Comparison of ENCODE assay signal across 8 cellular contexts in genomic region chr3:39150170-39150802, GRCh38. TPM values are rescaled to one million over a fixed set of nuclear protein-coding genes. Genes with fewer than 3 reads are reported as not detected.
A peak's percentile ranks its signal among the peaks of the same experiment; 100 is the strongest.
DNase-seq lines count a peak whose midpoint lies in the region; ATAC-seq lines count a peak whose summit lies in the region.

No MANE protein-coding gene starts in this region.

- H3K36me3 ChIP-seq in naive thymus-derived CD4-positive, alpha-beta T cell (ENCODE audit: control insufficient read depth in 2 of 3, insufficient read depth in 3 of 3, low read length in 3 of 3): peaks cover 9 to 19% (median 9%) of the 10 kb centered on the region in 3 experiments

- H3K27ac ChIP-seq in caudate nucleus (ENCODE audit: low read depth, low read length): peak overlapping the region; percentile 97
- H3K27ac ChIP-seq in naive thymus-derived CD4-positive, alpha-beta T cell (ENCODE audit: low read depth, low read length): peak overlapping the region; percentile 100

- POLR2A ChIA-PET in naive thymus-derived CD4-positive, alpha-beta T cell (lab: Charles Lee): interaction anchor here (1.4 kb wide), 1 partner anchor 42 kb away, joined by 4 read pairs; no protein-coding TSS in a partner anchor

- DNase-seq in COLO668 (lab: John Stamatoyannopoulos, UW; ENCODE audit: unreplicated experiment) (peak; percentile 4), NAMALWA (ENCODE audit: low spot score) (peak; percentile 59), caudate nucleus (lab: John Stamatoyannopoulos, UW) (no peak), HUDEP-2 (lab: John Stamatoyannopoulos, UW; ENCODE audit: unreplicated experiment in 76 of 76) (no peak), OCI-M2 (lab: John Stamatoyannopoulos, UW; ENCODE audit: unreplicated experiment) (no peak)
- DNase-seq in naive thymus-derived CD4-positive, alpha-beta T cell: no peak

- peaks cover 57 to 63% of the 10 kb centered on the region in 2 donors for H3K4me1 ChIP-seq in naive thymus-derived CD4-positive, alpha-beta T cell (ENCODE audit: control insufficient read depth in 2 of 2, insufficient read depth in 2 of 2, low read length in 2 of 2)

- intact Hi-C loops in naive thymus-derived CD4-positive, alpha-beta T cell (cut with micrococcal nuclease): no loop called here

- H3K4me3 Mint-ChIP-seq in naive thymus-derived CD4-positive, alpha-beta T cell: peak overlapping the region; percentile 94 to 99 (median 96)

- no peak overlapping the region for H3K4me3 ChIP-seq in naive thymus-derived CD4-positive, alpha-beta T cell (ENCODE audit: low read length)

- no peak for ATAC-seq in naive thymus-derived CD4-positive, alpha-beta T cell
- ATAC-seq in GM21737 (IDR thresholded peaks at IDR 0.05; ENCODE audit: unreplicated experiment): no peak
- ATAC-seq in HG03469 (IDR thresholded peaks at IDR 0.05; ENCODE audit: unreplicated experiment): no peak

- H3K36me3 Mint-ChIP-seq in naive thymus-derived CD4-positive, alpha-beta T cell: peaks cover 6 to 18% (median 9%) of the 10 kb centered on the region in 5 donors

- H3K4me1 Mint-ChIP-seq in naive thymus-derived CD4-positive, alpha-beta T cell: peaks cover 64 to 80% (median 76%) of the 10 kb centered on the region in 7 donors

- no peaks in the 10 kb centered on the region for H3K9me3 ChIP-seq in naive thymus-derived CD4-positive, alpha-beta T cell (ENCODE audit: control insufficient read depth in 2 of 3, low read length in 3 of 3)

- H3K27ac Mint-ChIP-seq in naive thymus-derived CD4-positive, alpha-beta T cell: peak overlapping the region; percentile 92 to 99 (median 98)

- H3K27me3 ChIP-seq in naive thymus-derived CD4-positive, alpha-beta T cell (ENCODE audit: control insufficient read depth in 2 of 2, insufficient read depth in 2 of 2, low read length in 2 of 2): no peaks in the 10 kb centered on the region

- no peaks in the 10 kb centered on the region for H3K27me3 Mint-ChIP-seq in naive thymus-derived CD4-positive, alpha-beta T cell

- CTCF ChIA-PET in naive thymus-derived CD4-positive, alpha-beta T cell (lab: Charles Lee): interaction anchor here (1.2 to 1.6 kb wide), 2 partner anchors 22 to 45 kb away, joined by 4 read pairs; no protein-coding TSS in a partner anchor

- H3K9me3 Mint-ChIP-seq in naive thymus-derived CD4-positive, alpha-beta T cell: peaks cover 0 to 2% (median 0%) of the 10 kb centered on the region in 11 donors

RNA-seq across cellular contexts. Expression of gene CSRNP1, which starts 3.1 kb away (rescaled TPM):
- 100 to 1,000 TPM in 2 of 5 experiments, 10 to 100 TPM in 3; 13.7 to 319 (median 22.9) TPM for total RNA-seq in naive thymus-derived CD4-positive, alpha-beta T cell
- 10 to 100 TPM in 1 of 2 donors, 1 to 10 TPM in 1; 9.8 to 12.1 TPM for polyA plus RNA-seq in naive thymus-derived CD4-positive, alpha-beta T cell

RNA-seq across cellular contexts. Expression of gene XIRP1, which starts 42.1 kb away (rescaled TPM):
- total RNA-seq in naive thymus-derived CD4-positive, alpha-beta T cell: under 1 TPM in 1 of 5 experiments, not detected in 4; 0.07 TPM
- not detected for polyA plus RNA-seq in naive thymus-derived CD4-positive, alpha-beta T cell

RNA-seq across cellular contexts. Expression of gene TTC21A, which starts 42.8 kb away (rescaled TPM):
- total RNA-seq in naive thymus-derived CD4-positive, alpha-beta T cell: 1 to 10 TPM; 2.8 to 9.7 (median 5.3) TPM
- under 1 TPM; 0.37 to 0.63 TPM for polyA plus RNA-seq in naive thymus-derived CD4-positive, alpha-beta T cell

RNA-seq across cellular contexts. Expression of gene GORASP1, which starts 42.9 kb away (rescaled TPM):
- total RNA-seq in naive thymus-derived CD4-positive, alpha-beta T cell: 10 to 100 TPM; 28.2 to 58.5 (median 44.6) TPM
- polyA plus RNA-seq in naive thymus-derived CD4-positive, alpha-beta T cell: 10 to 100 TPM; 14.8 to 22.0 TPM

Comparison
In these comparisons a context has a peak if more than half of its experiments do, and no peak if none do; other contexts are left out.
1. DNase-seq: peak in COLO668 (single experiment) and NAMALWA (single experiment); none in caudate nucleus (0 of 61), naive thymus-derived CD4-positive, alpha-beta T cell (0 of 9), HUDEP-2 (0 of 76) and OCI-M2 (single experiment).